ENCODE assay signal across 13 cellular contexts in the genomic region with DNA sequence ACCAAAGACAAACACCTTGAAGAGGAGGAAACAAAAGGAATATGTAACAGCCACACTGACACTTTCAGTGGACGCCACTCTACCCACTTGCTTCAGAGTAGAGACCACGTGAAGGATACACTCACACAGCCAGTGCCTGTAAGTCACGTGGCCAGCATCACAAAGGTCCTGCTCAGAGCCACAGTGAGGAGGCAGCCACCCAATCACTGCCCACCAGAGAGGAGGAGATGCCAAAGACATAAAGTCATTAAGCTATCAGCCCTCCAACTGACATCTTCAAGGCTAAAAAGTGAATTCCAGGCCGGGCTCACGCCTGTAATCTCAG. TPM values are rescaled to one million over a fixed set of nuclear protein-coding genes. Genes with fewer than 3 reads are reported as not detected.
A peak's percentile ranks its signal among the peaks of the same experiment; 100 is the strongest.
DNase-seq lines count a peak whose midpoint lies in the region; ATAC-seq and TF ChIP-seq lines count a peak whose summit lies in the region.
"Had no signal": no experiment of that assay in that cellular context is flagged by ENCODE, and none has a peak within 500 bp of the region (broad histone marks: within the 10 kb centered on the region; RNA-seq: fewer than 3 reads in every experiment).

No MANE protein-coding gene starts in this region.

- no peak overlapping the region for H3K4me3 ChIP-seq in DOHH2 (ENCODE audit: low read length)

- H3K27me3 Mint-ChIP-seq in natural killer cell treated with Interleukin-12 subunit alpha and Interleukin-12 subunit beta and Interleukin-15 and Interleukin-18, amount 100 ng/mL, for 72 hours = no peaks in the 10 kb centered on the region

- H3K9me2 ChIP-seq in DOHH2 (replicated peaks; ENCODE audit: control insufficient read depth, low read length) = no peaks in the 10 kb centered on the region

- peak overlapping the region; percentile 8; the same call in 1 of the 2 replicates for H3K4me2 ChIP-seq in DOHH2 (ENCODE audit: low read length)

- DNase-seq in activated T-cell treated with anti-CD3 and anti-CD28 coated beads, Interleukin-2, amount 50 U/mL, for 48 hours = peak; percentile 33 to 37
- DNase-seq in natural killer cell treated with Interleukin-12 subunit alpha and Interleukin-12 subunit beta and Interleukin-15 and Interleukin-18, amount 100 ng/mL, for 72 hours (ENCODE audit: low spot score) = peak; percentile 65
- DNase-seq in NCI-H2227 treated with DMSO at 0.1 percent for 48 hours (lab: John Stamatoyannopoulos, UW) = no peak
- no peak for DNase-seq in GM19240 (ENCODE audit: insufficient read length, low spot score)
- no peak for DNase-seq in cerebellar nuclear complex (lab: John Stamatoyannopoulos, UW)
- DNase-seq in SIG-M5 treated with dmso at 0.1 percent for 504 hours (lab: John Stamatoyannopoulos, UW; ENCODE audit: unreplicated experiment) = no peak
- DNase-seq: DMS79 treated with DMSO at 0.1 percent for 48 hours, NCI-H1417 treated with DMSO at 0.1 percent for 48 hours had no signal

- H3K36me3 Mint-ChIP-seq in natural killer cell treated with Interleukin-12 subunit alpha and Interleukin-12 subunit beta and Interleukin-15 and Interleukin-18, amount 100 ng/mL, for 72 hours = peaks cover 6% of the 10 kb centered on the region

- H3K36me3 ChIP-seq in DOHH2 (ENCODE audit: control insufficient read depth, low read length) = no peaks in the 10 kb centered on the region

- H4K20me1 ChIP-seq in DOHH2 (ENCODE audit: control insufficient read depth, insufficient read depth, low read depth, low read length) = no peaks in the 10 kb centered on the region

- no peaks in the 10 kb centered on the region for H3F3A ChIP-seq in DOHH2 (ENCODE audit: control insufficient read depth, insufficient read depth)

- TF ChIP-seq CTCF in DOHH2 (IDR thresholded peaks at IDR 0.05; ENCODE audit: low read depth, low read length, poor library complexity, severe bottlenecking) = no peak

- H3K27ac Mint-ChIP-seq in natural killer cell treated with Interleukin-12 subunit alpha and Interleukin-12 subunit beta and Interleukin-15 and Interleukin-18, amount 100 ng/mL, for 72 hours = peak overlapping the region; percentile 95 to 98

- no peaks in the 10 kb centered on the region for H3K27me3 ChIP-seq in DOHH2 (ENCODE audit: control insufficient read depth, low read length)

- peak; percentile 35 for ATAC-seq in HG03045 (IDR thresholded peaks at IDR 0.05; ENCODE audit: unreplicated experiment)
- ATAC-seq in natural killer cell treated with Interleukin-12 subunit alpha and Interleukin-12 subunit beta and Interleukin-15 and Interleukin-18, amount 100 ng/mL, for 72 hours = peak; percentile 88 to 90
- ATAC-seq: esophagus mucosa had no signal

- no peaks in the 10 kb centered on the region for H3K79me2 ChIP-seq in DOHH2 (ENCODE audit: control insufficient read depth, low read length)

- H3K4me3 Mint-ChIP-seq in natural killer cell treated with Interleukin-12 subunit alpha and Interleukin-12 subunit beta and Interleukin-15 and Interleukin-18, amount 100 ng/mL, for 72 hours = peak overlapping the region; percentile 91

- peaks cover 3% of the 10 kb centered on the region; the same call in 1 of the 2 replicates for H3K4me1 ChIP-seq in DOHH2 (ENCODE audit: control insufficient read depth, low read length)

- no peaks in the 10 kb centered on the region for H3K9me3 Mint-ChIP-seq in natural killer cell treated with Interleukin-12 subunit alpha and Interleukin-12 subunit beta and Interleukin-15 and Interleukin-18, amount 100 ng/mL, for 72 hours

- peaks cover 23 to 27% of the 10 kb centered on the region in 2 donors for H3K4me1 Mint-ChIP-seq in natural killer cell treated with Interleukin-12 subunit alpha and Interleukin-12 subunit beta and Interleukin-15 and Interleukin-18, amount 100 ng/mL, for 72 hours (ENCODE audit: low read depth in 2 of 2)

- no peaks in the 10 kb centered on the region for H3K9me3 ChIP-seq in DOHH2 (ENCODE audit: control insufficient read depth, insufficient read depth, low read length)

- H3K27ac ChIP-seq in DOHH2 (ENCODE audit: low read depth, low read length) = no peak overlapping the region

RNA-seq across cellular contexts. Expression of a gene that starts 39.6 kb away (rescaled TPM):
- total RNA-seq in natural killer cell treated with Interleukin-12 subunit alpha and Interleukin-12 subunit beta and Interleukin-15 and Interleukin-18, amount 100 ng/mL, for 72 hours = 10 to 100 TPM; 26.3 to 51.5 TPM

RNA-seq across cellular contexts. Expression of a gene that starts 45.1 kb away (rescaled TPM):
- total RNA-seq in natural killer cell treated with Interleukin-12 subunit alpha and Interleukin-12 subunit beta and Interleukin-15 and Interleukin-18, amount 100 ng/mL, for 72 hours = 1 to 10 TPM; 1.9 to 2.4 TPM
- total RNA-seq: astrocyte, H4 had no signal

Comparison
In these comparisons a context has a peak if more than half of its experiments do, and no peak if none do; other contexts are left out.
1. DNase-seq: peak in activated T-cell treated with anti-CD3 and anti-CD28 coated beads, Interleukin-2, amount 50 U/mL, for 48 hours (2 of 2) and natural killer cell treated with Interleukin-12 subunit alpha and Interleukin-12 subunit beta and Interleukin-15 and Interleukin-18, amount 100 ng/mL, for 72 hours (single experiment); none in NCI-H2227 treated with DMSO at 0.1 percent for 48 hours (single experiment), GM19240 (single experiment), cerebellar nuclear complex (0 of 2) and SIG-M5 treated with dmso at 0.1 percent for 504 hours (single experiment).